27 cellular contexts compared by ENCODE assay signal in the genomic region with DNA sequence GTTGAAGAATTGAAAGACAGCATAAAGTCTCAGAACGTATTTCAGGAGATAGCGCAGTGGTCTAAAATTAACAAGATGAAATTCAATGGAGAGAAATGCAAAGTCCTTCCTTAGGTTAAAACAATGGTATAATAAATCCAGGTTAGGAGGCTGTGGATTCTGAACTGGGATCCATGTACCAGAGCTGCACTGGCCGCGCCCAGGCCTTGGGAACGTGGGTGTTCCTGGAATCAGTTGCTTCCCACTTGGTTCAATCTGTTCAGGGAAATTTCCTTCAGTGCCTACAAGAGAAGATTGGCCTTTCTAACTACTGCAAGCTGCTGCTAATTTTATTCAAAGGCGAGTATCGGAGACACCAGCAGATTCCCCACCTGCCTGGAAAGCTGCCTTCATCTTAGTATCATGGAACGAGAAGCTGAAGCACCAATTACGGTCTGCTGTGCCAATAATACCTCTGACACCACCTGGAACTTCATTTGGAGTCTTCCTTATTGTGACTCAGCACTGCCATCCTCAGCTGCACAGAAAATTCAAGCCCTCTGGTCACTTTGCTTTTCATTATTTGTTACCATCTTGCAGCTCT. TPM values are rescaled to one million over a fixed set of nuclear protein-coding genes. Genes with fewer than 3 reads are reported as not detected.
DNase-seq lines count a peak whose midpoint lies in the region; ATAC-seq and TF ChIP-seq lines count a peak whose summit lies in the region.
"Had no signal": no experiment of that assay in that cellular context is flagged by ENCODE, and none has a peak within 500 bp of the region (broad histone marks: within the 10 kb centered on the region; RNA-seq: fewer than 3 reads in every experiment).

No MANE protein-coding gene starts in this region.

- CTCF ChIA-PET in PC-9 (lab: Charles Lee): no interaction called here

- 0 out of 2 replicates have a peak overlapping the region, but pooled peaks have one; percentile 23 for H2AFZ ChIP-seq in GM23338
- 0 out of 2 replicates have a peak overlapping the region, but pooled peaks have one; percentile 45 for H2AFZ ChIP-seq in PC-9
- H2AFZ ChIP-seq in neural progenitor cell (replicated peaks): peak overlapping the region; percentile 68
- no peak overlapping the region for H2AFZ ChIP-seq in Karpas-422 (ENCODE audit: low read length)

- DNase-seq in Ammon's horn (ENCODE audit: low spot score): peak; percentile 4
- DNase-seq in GM23338 (ENCODE audit: low spot score): no peak
- DNase-seq in PC-9: no peak
- no peak for DNase-seq in neural progenitor cell (ENCODE audit: low spot score)
- no peak for DNase-seq in activated CD8-positive, alpha-beta memory T cell treated with anti-CD3 and anti-CD28 coated beads, Interleukin-2, amount 50 U/mL, for 48 hours
- DNase-seq in Karpas-422: no peak
- DNase-seq: AML-193; CD4-positive, alpha-beta memory T cell; COR-L47; DMS79; EL; GF-D8; NCI-H1092; NCI-H1436 treated with DMSO at 0.1 percent for 48 hours; NCI-H187 treated with DMSO at 0.1 percent for 48 hours; NCI-H2107; NCI-H345; NCI-H510A treated with DMSO at 0.1 percent for 48 hours; Peyer's patch; SHP77 treated with DMSO at 0.1 percent for 48 hours; T-helper 1 cell had no signal

- POLR2A ChIA-PET in PC-9 (lab: Charles Lee; ENCODE audit: unreplicated experiment): no interaction called here

- no peaks in the 10 kb centered on the region for H3F3A ChIP-seq in GM23338 (replicated peaks; ENCODE audit: low read depth)
- no peaks in the 10 kb centered on the region for H3F3A ChIP-seq in PC-9 (ENCODE audit: insufficient read depth, low read depth)
- no peaks in the 10 kb centered on the region for H3F3A ChIP-seq in neural progenitor cell (ENCODE audit: low read depth)

- H3K4me1 Mint-ChIP-seq in GM23338 (no peaks in the 10 kb centered on the region), neural progenitor cell (no peaks in the 10 kb centered on the region)
- H3K4me1 Mint-ChIP-seq: CD4-positive, alpha-beta memory T cell had no signal

- H3K9me3 ChIP-seq in PC-9 (ENCODE audit: insufficient read depth, low read depth) (no peaks in the 10 kb centered on the region), neural progenitor cell (ENCODE audit: low read depth) (no peaks in the 10 kb centered on the region), Karpas-422 (ENCODE audit: low read length) (peaks cover 38% of the 10 kb centered on the region)
- H3K9me3 ChIP-seq: A549, Peyer's patch had no signal

- H3K27me3 Mint-ChIP-seq in GM23338 (ENCODE audit: insufficient read depth, low read depth, poor library complexity) (peaks cover 4% of the 10 kb centered on the region), neural progenitor cell (ENCODE audit: insufficient read depth, low read depth) (no peaks in the 10 kb centered on the region)
- H3K27me3 Mint-ChIP-seq: CD4-positive, alpha-beta memory T cell; IgD-negative memory B cell had no signal

- no peak overlapping the region for H3K9ac ChIP-seq in neural progenitor cell
- no peak overlapping the region for H3K9ac ChIP-seq in Karpas-422 (ENCODE audit: low read length)
- H3K9ac ChIP-seq: KMS-11 had no signal

- H3K27ac ChIP-seq in GM23338 (ENCODE audit: low read depth) (no peak overlapping the region), PC-9 (no peak overlapping the region), neural progenitor cell (no peak overlapping the region), Karpas-422 (ENCODE audit: low read length) (no peak overlapping the region)
- H3K27ac ChIP-seq: A549, HL-60, KMS-11, Peyer's patch had no signal

- no peaks in the 10 kb centered on the region for H4K20me1 ChIP-seq in GM23338 (replicated peaks; ENCODE audit: insufficient read depth)
- H4K20me1 ChIP-seq in PC-9 (ENCODE audit: insufficient read depth): 0 out of 2 replicates have a peak, but pooled peaks cover 3% of the 10 kb centered on the region
- H4K20me1 ChIP-seq in neural progenitor cell (ENCODE audit: low read depth): no peaks in the 10 kb centered on the region
- H4K20me1 ChIP-seq in Karpas-422 (ENCODE audit: insufficient read depth, low read depth, low read length): no peaks in the 10 kb centered on the region

- no peak overlapping the region for H3K4me2 ChIP-seq in GM23338
- no peak overlapping the region for H3K4me2 ChIP-seq in PC-9
- H3K4me2 ChIP-seq in neural progenitor cell: no peak overlapping the region
- H3K4me2 ChIP-seq in Karpas-422 (ENCODE audit: low read depth, low read length, poor library complexity, severe bottlenecking): no peak overlapping the region
- H3K4me2 ChIP-seq: A549, KMS-11 had no signal

- no peak for ATAC-seq in GM23338
- no peak for ATAC-seq in HG03342 (IDR thresholded peaks at IDR 0.05; ENCODE audit: unreplicated experiment)
- ATAC-seq: A549 had no signal

- H3K27me3 ChIP-seq in GM23338 (ENCODE audit: insufficient read depth) (no peaks in the 10 kb centered on the region), PC-9 (ENCODE audit: insufficient read depth, low read depth) (no peaks in the 10 kb centered on the region), neural progenitor cell (no peaks in the 10 kb centered on the region), Karpas-422 (ENCODE audit: low read length) (no peaks in the 10 kb centered on the region)
- H3K27me3 ChIP-seq: Peyer's patch had no signal

- H3K27ac Mint-ChIP-seq in GM23338: no peak overlapping the region
- H3K27ac Mint-ChIP-seq in neural progenitor cell: no peak overlapping the region
- H3K27ac Mint-ChIP-seq: CD4-positive, alpha-beta memory T cell; IgD-negative memory B cell had no signal

- H3K9me2 ChIP-seq in GM23338 (ENCODE audit: insufficient read depth) (no peaks in the 10 kb centered on the region; the same call in 1 of the 2 replicates), PC-9 (ENCODE audit: insufficient read depth) (no peaks in the 10 kb centered on the region; the same call in 1 of the 2 replicates), Karpas-422 (replicated peaks; ENCODE audit: insufficient read depth, low read length) (no peaks in the 10 kb centered on the region)

- no peaks in the 10 kb centered on the region for H3K4me1 ChIP-seq in GM23338 (ENCODE audit: insufficient read depth)
- no peaks in the 10 kb centered on the region for H3K4me1 ChIP-seq in PC-9 (replicated peaks; ENCODE audit: insufficient read depth)
- no peaks in the 10 kb centered on the region for H3K4me1 ChIP-seq in neural progenitor cell
- H3K4me1 ChIP-seq in Karpas-422 (ENCODE audit: low read length): no peaks in the 10 kb centered on the region
- H3K4me1 ChIP-seq: A549, Peyer's patch had no signal

- H3K36me3 Mint-ChIP-seq in GM23338 (ENCODE audit: low read depth) (no peaks in the 10 kb centered on the region; the same call in 2 of the 3 replicates), neural progenitor cell (no peaks in the 10 kb centered on the region)
- H3K36me3 Mint-ChIP-seq: CD4-positive, alpha-beta memory T cell; IgD-negative memory B cell had no signal

- no peak overlapping the region for H3K4me3 ChIP-seq in GM23338
- H3K4me3 ChIP-seq in PC-9: no peak overlapping the region
- no peak overlapping the region for H3K4me3 ChIP-seq in neural progenitor cell
- no peak overlapping the region for H3K4me3 ChIP-seq in Karpas-422 (ENCODE audit: low read length)
- H3K4me3 ChIP-seq: A549, Peyer's patch had no signal

- BruUV-seq in PC-9 (replicated peaks; lab: Mats Ljungman, UMichigan): no TSS peak

- H3K79me2 ChIP-seq in GM23338 (replicated peaks; ENCODE audit: insufficient read depth) (no peaks in the 10 kb centered on the region), PC-9 (ENCODE audit: low read depth) (no peaks in the 10 kb centered on the region), neural progenitor cell (ENCODE audit: low read depth) (no peaks in the 10 kb centered on the region), Karpas-422 (ENCODE audit: low read length) (no peaks in the 10 kb centered on the region)

- no peaks in the 10 kb centered on the region for H3K36me3 ChIP-seq in GM23338 (ENCODE audit: insufficient read depth)
- no peaks in the 10 kb centered on the region for H3K36me3 ChIP-seq in PC-9 (ENCODE audit: low read depth)
- no peaks in the 10 kb centered on the region for H3K36me3 ChIP-seq in neural progenitor cell
- no peaks in the 10 kb centered on the region for H3K36me3 ChIP-seq in Karpas-422 (ENCODE audit: insufficient read depth, low read length)
- H3K36me3 ChIP-seq: Peyer's patch had no signal

- H3K9me3 Mint-ChIP-seq in GM23338: no peaks in the 10 kb centered on the region
- H3K9me3 Mint-ChIP-seq in neural progenitor cell: peaks cover 3% of the 10 kb centered on the region

- intact Hi-C loops in PC-9 (cut with micrococcal nuclease; ENCODE audit: unreplicated experiment): no loop called here

- TF ChIP-seq CTCF in GM23338 (conservative IDR thresholded peaks at IDR 0.05; ENCODE audit: low read depth in 2 of 2) (0 out of 4 replicates have a peak, but pooled peaks of 1 of the 2 experiments have one; percentile 3), PC-9 (conservative IDR thresholded peaks at IDR 0.05) (no peak), neural progenitor cell (IDR thresholded peaks at IDR 0.05) (no peak)

- H3K4me3 Mint-ChIP-seq in GM23338 (no peak overlapping the region), neural progenitor cell (no peak overlapping the region)
- H3K4me3 Mint-ChIP-seq: CD4-positive, alpha-beta memory T cell; IgD-negative memory B cell had no signal

TF ChIP-seq in GM23338, 12 proteins besides CTCF, POLR2A, EP300 and RAD21 (continues in another document):
- TF ChIP-seq EZH2phosphoT487 (IDR thresholded peaks at IDR 0.05; ENCODE audit: unreplicated experiment): no peak

RNA-seq across cellular contexts. Expression of a gene that starts 14.3 kb away (rescaled TPM):
- 6.6 and 7.0 TPM in 2 replicates for total RNA-seq in GM23338 (2014; rRNA removed; shearing (Covaris generic))
- polyA plus RNA-seq in GM23338 (2016; fragmentation: Nextera tagmentation; extraction: Ambion mirVana): 4.3 and 5.1 TPM in 2 replicates
- total RNA-seq in PC-9 (2021) (not detected in 2 replicates), neural progenitor cell (ENCODE audit: low replicate concordance) (13.9 and 14.2 TPM in 2 replicates)
- not detected in 2 replicates for total RNA-seq in Karpas-422 (2014; rRNA removed; shearing (Covaris generic); ENCODE audit: low replicate concordance)
- total RNA-seq: CD4-positive, alpha-beta memory T cell; OCI-LY7 had no signal
- polyA plus RNA-seq: A549, IgD-negative memory B cell had no signal
